Comparison of ENCODE assay signal across 26 cellular contexts in genomic region chr4:123547818-123548200, GRCh38.
A peak's percentile ranks its signal among the peaks of the same experiment; 100 is the strongest.
DNase-seq lines count a peak whose midpoint lies in the region; ATAC-seq, FAIRE-seq and TF ChIP-seq lines count a peak whose summit lies in the region.
"Had no signal": no experiment of that assay in that cellular context is flagged by ENCODE, and none has a peak within 500 bp of the region (broad histone marks: within the 10 kb centered on the region; RNA-seq: fewer than 3 reads in every experiment).

No MANE protein-coding gene starts in this region.

- peak overlapping the region; percentile 89 to 96 (median 90) for H3K27ac Mint-ChIP-seq in nephron
- H3K27ac Mint-ChIP-seq: activated CD8-positive, alpha-beta T cell treated with anti-CD3 and anti-CD28 coated beads, Interleukin-2, amount 10 ng/mL, durations not matched to agents 7 days and 5 days; natural killer cell; stimulated activated effector memory CD8-positive, alpha-beta T cell treated with anti-CD3 and anti-CD28 coated beads, Interleukin-12 subunit alpha, Interleukin-12 subunit beta, amount 100 ng/mL, for 72 hours; T-helper 1 cell treated with Interleukin-12 subunit alpha and Interleukin-12 subunit beta and Interleukin-4 antibody, amounts not matched to agents 30 μg/mL and 1 μg/mL, for 36 hours had no signal

- no peak for TF ChIP-seq POLR2A in upper lobe of left lung (IDR thresholded peaks at IDR 0.05)

- H3K27ac ChIP-seq in foreskin keratinocyte (no peak overlapping the region), upper lobe of left lung (peak overlapping the region; percentile 30 to 82 (median 64))
- H3K27ac ChIP-seq: ascending aorta, C4-2B, WERI-Rb-1 had no signal

- WGBS in upper lobe of left lung, 2 donors = 89 to 91% methylated on average over 3 of the region's 3 CpGs

- H3K9me3 ChIP-seq in upper lobe of left lung (no peaks in the 10 kb centered on the region), HAP-1 (no peaks in the 10 kb centered on the region)
- H3K9me3 ChIP-seq: thyroid gland had no signal

- in situ Hi-C loops in HAP-1 (cut with MboI; ENCODE audit: low sequenced_read_pairs) = no loop called here

- peaks cover 4% of the 10 kb centered on the region for H3K9me3 Mint-ChIP-seq in nephron
- H3K9me3 Mint-ChIP-seq: activated T-cell treated with anti-CD3 and anti-CD28 coated beads, Interleukin-2, amount 50 U/mL, for 4 hours had no signal

- peaks cover 41% of the 10 kb centered on the region for H3K4me1 Mint-ChIP-seq in nephron
- H3K4me1 Mint-ChIP-seq: stimulated activated effector memory CD8-positive, alpha-beta T cell treated with anti-CD3 and anti-CD28 coated beads, Interleukin-12 subunit alpha, Interleukin-12 subunit beta, amount 100 ng/mL, for 72 hours had no signal

- TF ChIP-seq EP300 in upper lobe of left lung (IDR thresholded peaks at IDR 0.05) = no peak

- H3K4me1 ChIP-seq in foreskin keratinocyte (peaks cover 16% of the 10 kb centered on the region), upper lobe of left lung (peaks cover 0 to 8% (median 2%) of the 10 kb centered on the region in 4 donors), HAP-1 (no peaks in the 10 kb centered on the region; the same call in 1 of the 2 replicates)
- H3K4me1 ChIP-seq: ascending aorta had no signal

- TF ChIP-seq CTCF in foreskin keratinocyte (conservative IDR thresholded peaks at IDR 0.05) (no peak), nephron (IDR thresholded peaks at IDR 0.05; ENCODE audit: unreplicated experiment in 3 of 3) (no peak), upper lobe of left lung (IDR thresholded peaks at IDR 0.05) (no peak)

- H3K27me3 ChIP-seq in foreskin keratinocyte (no peaks in the 10 kb centered on the region), upper lobe of left lung (no peaks in the 10 kb centered on the region), HAP-1 (ENCODE audit: low read depth) (no peaks in the 10 kb centered on the region)
- H3K27me3 ChIP-seq: ascending aorta, thyroid gland had no signal

- H3K4me3 Mint-ChIP-seq in nephron = peak overlapping the region; percentile 49 to 72 (median 49)
- H3K4me3 Mint-ChIP-seq: activated CD8-positive, alpha-beta T cell treated with anti-CD3 and anti-CD28 coated beads, Interleukin-2, amount 10 ng/mL, durations not matched to agents 7 days and 5 days; activated T-cell treated with anti-CD3 and anti-CD28 coated beads, Interleukin-2, amount 50 U/mL, for 4 hours; natural killer cell; stimulated activated effector memory CD8-positive, alpha-beta T cell treated with anti-CD3 and anti-CD28 coated beads, Interleukin-12 subunit alpha, Interleukin-12 subunit beta, amount 100 ng/mL, for 72 hours; T-helper 1 cell treated with Interleukin-12 subunit alpha and Interleukin-12 subunit beta and Interleukin-4 antibody, amounts not matched to agents 30 μg/mL and 1 μg/mL, for 36 hours had no signal

- DNase-seq in NCI-H510A treated with DMSO at 0.1 percent for 48 hours (lab: John Stamatoyannopoulos, UW) (peak; percentile 42), NCI-H510A (lab: John Stamatoyannopoulos, UW) (no peak), foreskin keratinocyte (peak in 1 of 2 donors; percentile 40), upper lobe of left lung (no peak), frontal cortex (ENCODE audit: low spot score in 2 of 2) (no peak), NOMO-1 (lab: John Stamatoyannopoulos, UW; ENCODE audit: unreplicated experiment in 2 of 2) (no peak), HAP-1 (ENCODE audit: low spot score in 2 of 2) (no peak)
- DNase-seq: activated CD8-positive, alpha-beta T cell treated with anti-CD3 and anti-CD28 coated beads, Interleukin-2, amount 10 ng/mL, durations not matched to agents 7 days and 5 days; activated naive CD4-positive, alpha-beta T cell treated with anti-CD3 and anti-CD28 coated beads, Interleukin-2, amount 50 U/mL, for 16 hours; activated T-cell treated with anti-CD3 and anti-CD28 coated beads, Interleukin-2, amount 50 U/mL, for 4 hours; foreskin melanocyte; natural killer cell; NCI-H446 treated with DMSO at 0.1 percent for 48 hours; SHP77 treated with DMSO at 0.1 percent for 48 hours; stimulated activated CD4-positive, alpha-beta T cell treated with anti-CD3 and anti-CD28 coated beads, Interleukin-15, amount 100 ng/mL, for 24 hours; WERI-Rb-1 had no signal

- no peak for FAIRE-seq in frontal cortex (lab: Jason Lieb, UNC)
- FAIRE-seq: A204.1, colon, endothelial cell of umbilical vein had no signal

- no peaks in the 10 kb centered on the region for H3K36me3 ChIP-seq in upper lobe of left lung
- no peaks in the 10 kb centered on the region for H3K36me3 ChIP-seq in HAP-1 (replicated peaks)
- H3K36me3 ChIP-seq: ascending aorta, thyroid gland, WERI-Rb-1 had no signal

- ATAC-seq in foreskin keratinocyte (peak; percentile 3), upper lobe of left lung (ENCODE audit: low FRiP score in 2 of 2) (no peak)
- ATAC-seq: activated CD8-positive, alpha-beta T cell treated with anti-CD3 and anti-CD28 coated beads, Interleukin-2, amount 10 ng/mL, durations not matched to agents 7 days and 5 days; activated T-cell treated with anti-CD3 and anti-CD28 coated beads, Interleukin-2, amount 50 U/mL, for 4 hours; natural killer cell; stimulated activated effector memory CD8-positive, alpha-beta T cell treated with anti-CD3 and anti-CD28 coated beads, Interleukin-12 subunit alpha, Interleukin-12 subunit beta, amount 100 ng/mL, for 72 hours had no signal

- peaks cover 6% of the 10 kb centered on the region for H3K27me3 Mint-ChIP-seq in nephron (ENCODE audit: low read depth)

- H3K36me3 Mint-ChIP-seq in nephron (ENCODE audit: low read depth) = no peaks in the 10 kb centered on the region
- H3K36me3 Mint-ChIP-seq: natural killer cell; stimulated activated effector memory CD8-positive, alpha-beta T cell treated with anti-CD3 and anti-CD28 coated beads, Interleukin-12 subunit alpha, Interleukin-12 subunit beta, amount 100 ng/mL, for 72 hours had no signal

- peak overlapping the region in 1 of 4 donors; percentile 15 for H3K4me3 ChIP-seq in upper lobe of left lung
- H3K4me3 ChIP-seq in HAP-1 = no peak overlapping the region
- H3K4me3 ChIP-seq: ascending aorta, lung, thyroid gland had no signal
